Comparison of ENCODE assay signal across 1 cellular context in the genomic region with DNA sequence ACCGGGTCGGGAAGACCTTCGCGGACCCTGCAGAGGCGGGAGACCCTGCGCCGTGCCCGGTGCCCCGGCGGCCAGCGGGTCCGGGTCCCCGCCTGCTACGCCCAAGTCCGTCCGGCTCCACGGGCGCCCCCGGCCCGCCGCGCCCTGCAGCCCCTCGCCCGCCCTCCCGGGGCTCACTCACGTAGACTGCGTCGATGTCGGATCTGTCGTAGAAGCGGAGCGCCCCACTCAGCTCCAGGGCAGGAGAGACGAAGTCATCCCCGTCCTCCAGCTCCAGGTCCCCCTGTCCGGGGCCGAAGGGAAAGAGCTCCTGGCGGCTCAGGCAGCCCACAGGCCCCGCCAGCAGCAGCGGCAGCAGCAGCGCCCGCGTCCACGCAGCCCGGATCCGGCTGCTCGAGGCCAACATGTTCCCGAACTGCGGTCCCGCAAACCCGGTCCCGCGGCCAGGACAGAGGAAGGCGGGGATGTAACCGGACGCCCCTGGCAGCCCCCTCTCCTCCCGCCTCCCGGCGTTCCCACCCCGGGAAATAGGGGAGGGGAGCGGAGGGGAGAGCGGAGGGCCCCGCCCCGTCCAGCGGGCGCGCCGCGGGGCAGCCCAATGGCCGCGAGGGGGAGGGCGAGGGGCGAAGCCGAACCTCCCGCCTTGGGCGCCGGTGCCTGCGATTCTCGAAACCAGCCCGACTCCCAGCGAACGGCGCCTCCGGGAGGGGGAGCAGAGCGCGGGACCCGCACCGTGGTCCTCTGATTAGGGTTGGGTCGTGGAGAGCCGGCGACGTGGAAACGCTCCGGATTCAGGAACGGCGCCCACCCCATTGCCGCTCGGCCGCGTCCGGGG.
TF ChIP-seq lines count a peak whose summit lies in the region.

Gene NID1 (minus strand): TSS at position 417 of the 835 bp plus-strand sequence. CDS start 11 bp downstream, at position 406.

TF ChIP-seq in HepG2, 621 proteins besides CTCF, POLR2A, EP300 and RAD21 (continued from another document and continues in another):
- TF ChIP-seq ZNF639 (CRISPR knock-in tag; conservative IDR thresholded peaks at IDR 0.05) (peak; percentile 69), MIXL1 (CRISPR knock-in tag; IDR thresholded peaks at IDR 0.05) (no peak), ZFY (CRISPR knock-in tag; IDR thresholded peaks at IDR 0.05) (no peak), ATF3 (CRISPR knock-in tag; IDR thresholded peaks at IDR 0.05) (peak; percentile 73; the same call in 1 of the 2 replicates), ZNF383 (CRISPR knock-in tag; IDR thresholded peaks at IDR 0.05; ENCODE audit: borderline replicate concordance) (no peak), ZNF891 (CRISPR knock-in tag; IDR thresholded peaks at IDR 0.05) (peak; percentile 88), PITX1 (CRISPR knock-in tag; IDR thresholded peaks at IDR 0.05) (0 out of 2 replicates have a peak, but pooled peaks have one; percentile 7), ZNF790 (CRISPR knock-in tag; IDR thresholded peaks at IDR 0.05; ENCODE audit: borderline replicate concordance) (0 out of 2 replicates have a peak, but pooled peaks have one; percentile 35), ZSCAN5A (CRISPR knock-in tag; IDR thresholded peaks at IDR 0.05; ENCODE audit: borderline replicate concordance) (no peak; the same call in 1 of the 2 replicates), RBFOX2 (IDR thresholded peaks at IDR 0.05; ENCODE audit: low read depth, low read length) (peak; percentile 96), AHR (CRISPR knock-in tag; IDR thresholded peaks at IDR 0.05) (0 out of 2 replicates have a peak, but pooled peaks have one; percentile 64), POLR2G (IDR thresholded peaks at IDR 0.05; ENCODE audit: low read depth, low read length) (peak; percentile 56; the same call in 1 of the 2 replicates), TCF7 (IDR thresholded peaks at IDR 0.05; ENCODE audit: low read depth) (no peak), ZNF292 (CRISPR knock-in tag; IDR thresholded peaks at IDR 0.05; ENCODE audit: borderline replicate concordance, low read depth) (peak; percentile 56; the same call in 1 of the 2 replicates), FOXA3 (CRISPR knock-in tag; IDR thresholded peaks at IDR 0.05) (peak; percentile 21; the same call in 1 of the 2 replicates), AGO2 (optimal IDR thresholded peaks at IDR 0.05; ENCODE audit: low read depth, low read length) (peak; percentile 96), ZNF570 (CRISPR knock-in tag; IDR thresholded peaks at IDR 0.05; ENCODE audit: borderline replicate concordance) (no peak), KLF12 (CRISPR knock-in tag; IDR thresholded peaks at IDR 0.05; ENCODE audit: borderline replicate concordance) (no peak), ZNF782 (CRISPR knock-in tag; IDR thresholded peaks at IDR 0.05; ENCODE audit: borderline replicate concordance) (no peak), ZNF296 (CRISPR knock-in tag; conservative IDR thresholded peaks at IDR 0.05) (no peak; the same call in 1 of the 2 replicates), ZNF343 (CRISPR knock-in tag; IDR thresholded peaks at IDR 0.05) (no peak), MAX (IDR thresholded peaks at IDR 0.05) (peak; percentile 45), SMYD3 (CRISPR knock-in tag; IDR thresholded peaks at IDR 0.05) (peak; percentile 60; the same call in 1 of the 2 replicates), GLI4 (CRISPR knock-in tag; IDR thresholded peaks at IDR 0.05; ENCODE audit: borderline replicate concordance) (no peak), YEATS4 (CRISPR knock-in tag; IDR thresholded peaks at IDR 0.05; ENCODE audit: borderline replicate concordance) (no peak), ZKSCAN5 (CRISPR knock-in tag; IDR thresholded peaks at IDR 0.05) (no peak), ZNF224 (CRISPR knock-in tag; IDR thresholded peaks at IDR 0.05) (peak; percentile 44; the same call in 1 of the 2 replicates), TFDP1 (CRISPR knock-in tag; IDR thresholded peaks at IDR 0.05; ENCODE audit: borderline replicate concordance) (peak; percentile 86), AGO1 (IDR thresholded peaks at IDR 0.05; ENCODE audit: low read depth, low read length, poor library complexity, severe bottlenecking) (no peak), MIER3 (CRISPR knock-in tag; IDR thresholded peaks at IDR 0.05; ENCODE audit: borderline replicate concordance) (no peak), ZNF333 (CRISPR knock-in tag; IDR thresholded peaks at IDR 0.05; ENCODE audit: borderline replicate concordance) (no peak), ZNF274 (CRISPR knock-in tag; IDR thresholded peaks at IDR 0.05) (no peak), SATB2 (CRISPR knock-in tag; IDR thresholded peaks at IDR 0.05) (no peak), SSRP1 (CRISPR knock-in tag; IDR thresholded peaks at IDR 0.05) (no peak), ZNF800 (CRISPR knock-in tag; IDR thresholded peaks at IDR 0.05) (no peak), ARNT (IDR thresholded peaks at IDR 0.05) (no peak), ZNF644 (CRISPR knock-in tag; IDR thresholded peaks at IDR 0.05; ENCODE audit: low read depth) (0 out of 2 replicates have a peak, but pooled peaks have one; percentile 13), KDM1A (CRISPR knock-in tag; IDR thresholded peaks at IDR 0.05) (no peak), TGIF2 (CRISPR knock-in tag; IDR thresholded peaks at IDR 0.05) (peak; percentile 55; the same call in 1 of the 2 replicates), ZXDC (CRISPR knock-in tag; IDR thresholded peaks at IDR 0.05) (no peak), KDM6A (CRISPR knock-in tag; IDR thresholded peaks at IDR 0.05; ENCODE audit: low read depth) (no peak), BORCS8-MEF2B (CRISPR knock-in tag; IDR thresholded peaks at IDR 0.05) (peak; percentile 74; the same call in 1 of the 2 replicates), RFX5 (IDR thresholded peaks at IDR 0.05; ENCODE audit: low read depth, low read length) (no peak), NFE2 (CRISPR knock-in tag; IDR thresholded peaks at IDR 0.05) (no peak), FOXP1 (IDR thresholded peaks at IDR 0.05) (no peak), FOXP1 (CRISPR knock-in tag; IDR thresholded peaks at IDR 0.05) (no peak), NR2C2 (CRISPR knock-in tag; IDR thresholded peaks at IDR 0.05; ENCODE audit: borderline replicate concordance) (no peak), ZFP1 (CRISPR knock-in tag; IDR thresholded peaks at IDR 0.05) (no peak; the same call in 1 of the 2 replicates), MAFF (IDR thresholded peaks at IDR 0.05; ENCODE audit: low read depth, low read length) (no peak)
- TF ChIP-seq, protein P1, sequence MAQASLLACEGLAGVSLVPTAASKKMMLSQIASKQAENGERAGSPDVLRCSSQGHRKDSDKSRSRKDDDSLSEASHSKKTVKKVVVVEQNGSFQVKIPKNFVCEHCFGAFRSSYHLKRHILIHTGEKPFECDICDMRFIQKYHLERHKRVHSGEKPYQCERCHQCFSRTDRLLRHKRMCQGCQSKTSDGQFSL (CRISPR knock-in tag; IDR thresholded peaks at IDR 0.05), result no peak
- TF ChIP-seq, protein P2, sequence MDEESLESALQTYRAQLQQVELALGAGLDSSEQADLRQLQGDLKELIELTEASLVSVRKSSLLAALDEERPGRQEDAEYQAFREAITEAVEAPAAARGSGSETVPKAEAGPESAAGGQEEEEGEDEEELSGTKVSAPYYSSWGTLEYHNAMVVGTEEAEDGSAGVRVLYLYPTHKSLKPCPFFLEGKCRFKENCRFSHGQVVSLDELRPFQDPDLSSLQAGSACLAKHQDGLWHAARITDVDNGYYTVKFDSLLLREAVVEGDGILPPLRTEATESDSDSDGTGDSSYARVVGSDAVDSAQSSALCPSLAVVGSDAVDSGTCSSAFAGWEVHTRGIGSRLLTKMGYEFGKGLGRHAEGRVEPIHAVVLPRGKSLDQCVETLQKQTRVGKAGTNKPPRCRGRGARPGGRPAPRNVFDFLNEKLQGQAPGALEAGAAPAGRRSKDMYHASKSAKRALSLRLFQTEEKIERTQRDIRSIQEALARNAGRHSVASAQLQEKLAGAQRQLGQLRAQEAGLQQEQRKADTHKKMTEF (CRISPR knock-in tag; IDR thresholded peaks at IDR 0.05), result peak; percentile 46; the same call in 1 of the 2 replicates
- TF ChIP-seq, protein P3, sequence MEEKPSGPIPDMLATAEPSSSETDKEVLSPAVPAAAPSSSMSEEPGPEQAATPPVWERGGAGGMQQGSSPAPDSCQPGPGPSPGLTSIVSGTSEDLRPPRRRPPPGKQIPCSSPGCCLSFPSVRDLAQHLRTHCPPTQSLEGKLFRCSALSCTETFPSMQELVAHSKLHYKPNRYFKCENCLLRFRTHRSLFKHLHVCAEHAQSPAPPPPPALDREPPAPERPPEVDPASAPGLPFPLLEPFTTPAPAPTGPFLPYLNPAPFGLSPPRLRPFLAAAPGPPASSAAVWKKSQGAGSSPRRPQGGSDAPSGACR (CRISPR knock-in tag; IDR thresholded peaks at IDR 0.05), result no peak
- TF ChIP-seq, protein P4, sequence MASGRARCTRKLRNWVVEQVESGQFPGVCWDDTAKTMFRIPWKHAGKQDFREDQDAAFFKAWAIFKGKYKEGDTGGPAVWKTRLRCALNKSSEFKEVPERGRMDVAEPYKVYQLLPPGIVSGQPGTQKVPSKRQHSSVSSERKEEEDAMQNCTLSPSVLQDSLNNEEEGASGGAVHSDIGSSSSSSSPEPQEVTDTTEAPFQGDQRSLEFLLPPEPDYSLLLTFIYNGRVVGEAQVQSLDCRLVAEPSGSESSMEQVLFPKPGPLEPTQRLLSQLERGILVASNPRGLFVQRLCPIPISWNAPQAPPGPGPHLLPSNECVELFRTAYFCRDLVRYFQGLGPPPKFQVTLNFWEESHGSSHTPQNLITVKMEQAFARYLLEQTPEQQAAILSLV (CRISPR knock-in tag; IDR thresholded peaks at IDR 0.05; ENCODE audit: borderline replicate concordance), result no peak; the same call in 1 of the 2 replicates
